ENCODE assay signal across 8 cellular contexts in the genomic region with DNA sequence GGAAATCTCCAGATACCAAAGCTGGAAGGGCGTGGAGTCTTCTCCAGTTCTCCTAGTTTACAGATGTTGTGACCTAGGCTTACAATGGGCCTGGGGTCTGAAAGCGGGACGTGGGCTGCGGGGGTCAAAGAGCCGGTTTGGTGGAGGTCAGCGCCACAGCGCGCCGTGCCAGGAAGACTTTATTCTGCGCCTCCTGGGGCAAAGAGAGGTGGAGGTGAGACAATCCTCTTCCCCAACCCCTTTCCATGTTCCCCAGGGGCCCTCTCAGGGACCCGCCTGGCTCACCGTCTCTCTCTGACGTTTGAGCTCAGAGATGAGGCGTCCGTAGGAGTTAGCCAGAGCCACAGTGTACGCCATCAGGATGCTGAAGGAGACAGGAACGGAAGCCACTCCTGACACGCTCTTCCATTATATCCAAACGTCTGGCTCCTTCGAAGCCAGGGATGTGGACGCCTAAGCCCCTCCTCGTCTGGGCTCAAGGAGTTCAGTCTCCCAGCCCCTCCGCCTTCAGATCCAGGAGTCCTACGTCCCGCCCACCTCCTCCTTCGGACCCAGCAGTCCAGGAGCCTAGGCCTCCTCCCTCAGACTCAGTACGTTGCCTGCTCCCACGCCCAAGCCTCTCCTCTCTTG. TPM values are rescaled to one million over a fixed set of nuclear protein-coding genes. Genes with fewer than 3 reads are reported as not detected.
DNase-seq lines count a peak whose midpoint lies in the region; ATAC-seq and TF ChIP-seq lines count a peak whose summit lies in the region.

No MANE protein-coding gene starts in this region.

- intact Hi-C loops in right lobe of liver (cut with DNase I), result no loop called here

- TF ChIP-seq POLR2A in right lobe of liver (IDR thresholded peaks at IDR 0.05), result no peak
- TF ChIP-seq POLR2A in upper lobe of left lung (IDR thresholded peaks at IDR 0.05), result peak in 2 of 4 donors; percentile 39 to 49

- no peaks in the 10 kb centered on the region for H3K9me3 ChIP-seq in right lobe of liver
- no peaks in the 10 kb centered on the region for H3K9me3 ChIP-seq in upper lobe of left lung

- no peak for ATAC-seq in right lobe of liver
- ATAC-seq in upper lobe of left lung (ENCODE audit: low FRiP score in 2 of 2), result no peak

- H3K27me3 ChIP-seq in right lobe of liver, result no peaks in the 10 kb centered on the region
- no peaks in the 10 kb centered on the region for H3K27me3 ChIP-seq in upper lobe of left lung

- H3K4me3 ChIP-seq in astrocyte of the cerebellum (ENCODE audit: low read depth, low read length) (peak overlapping the region; percentile 67), right lobe of liver (peak overlapping the region; percentile 38 to 49 (median 44)), upper lobe of left lung (peak overlapping the region; percentile 8 to 96 (median 85))

- DNase-seq in NCI-H82 (lab: John Stamatoyannopoulos, UW) (peak; percentile 65), NCI-H82 treated with DMSO at 0.1 percent for 48 hours (lab: John Stamatoyannopoulos, UW; ENCODE audit: unreplicated experiment) (no peak), astrocyte of the cerebellum (ENCODE audit: low read depth) (no peak), right lobe of liver (peak in 1 of 3 donors; percentile 57), upper lobe of left lung (no peak), T-helper 9 cell (no peak)
- DNase-seq in activated CD8-positive, alpha-beta memory T cell treated with anti-CD3 and anti-CD28 coated beads for 24 hours, result no peak

- H3K4me1 ChIP-seq in right lobe of liver (peaks cover 0 to 29% (median 11%) of the 10 kb centered on the region in 4 donors), upper lobe of left lung (peaks cover 44 to 60% (median 48%) of the 10 kb centered on the region in 4 donors)

- in situ Hi-C loops in astrocyte of the cerebellum (cut with HindIII; ENCODE audit: low sequenced_read_pairs), result no loop called here

- TF ChIP-seq RAD21 in Ishikawa (IDR thresholded peaks at IDR 0.05; ENCODE audit: low read depth), result no peak

- WGBS in right lobe of liver (ENCODE audit: insufficient coverage, low coverage, low lambda C conversion rate, missing lambda C conversion rate), result 11% methylated on average over 14 of the region's 28 CpGs
- 5% methylated on average over 11 to 28 of the region's 28 CpGs for WGBS in upper lobe of left lung, 2 donors

- no peak for TF ChIP-seq CTCF in astrocyte of the cerebellum (IDR thresholded peaks at IDR 0.05; ENCODE audit: low read depth, low read length, missing control alignments)
- TF ChIP-seq CTCF in right lobe of liver (IDR thresholded peaks at IDR 0.05), result no peak
- TF ChIP-seq CTCF in upper lobe of left lung (IDR thresholded peaks at IDR 0.05), result no peak

- peak overlapping the region; percentile 11 to 70 (median 62) for H3K27ac ChIP-seq in right lobe of liver
- H3K27ac ChIP-seq in upper lobe of left lung, result peak overlapping the region; percentile 78 to 98 (median 92)

- no peak for TF ChIP-seq EP300 in Ishikawa (IDR thresholded peaks at IDR 0.05; ENCODE audit: borderline replicate concordance)
- TF ChIP-seq EP300 in upper lobe of left lung (IDR thresholded peaks at IDR 0.05), result no peak

- H3K36me3 ChIP-seq in right lobe of liver, result peaks cover 0 to 30% (median 11%) of the 10 kb centered on the region in 4 donors
- peaks cover 0 to 31% (median 26%) of the 10 kb centered on the region in 4 donors for H3K36me3 ChIP-seq in upper lobe of left lung

TF ChIP-seq in Ishikawa, 13 proteins besides CTCF, POLR2A, EP300 and RAD21:
- TF ChIP-seq ZBTB7A (IDR thresholded peaks at IDR 0.05; ENCODE audit: low read depth), result peak; percentile 51; the same call in 1 of the 2 replicates
- TF ChIP-seq, protein P1, sequence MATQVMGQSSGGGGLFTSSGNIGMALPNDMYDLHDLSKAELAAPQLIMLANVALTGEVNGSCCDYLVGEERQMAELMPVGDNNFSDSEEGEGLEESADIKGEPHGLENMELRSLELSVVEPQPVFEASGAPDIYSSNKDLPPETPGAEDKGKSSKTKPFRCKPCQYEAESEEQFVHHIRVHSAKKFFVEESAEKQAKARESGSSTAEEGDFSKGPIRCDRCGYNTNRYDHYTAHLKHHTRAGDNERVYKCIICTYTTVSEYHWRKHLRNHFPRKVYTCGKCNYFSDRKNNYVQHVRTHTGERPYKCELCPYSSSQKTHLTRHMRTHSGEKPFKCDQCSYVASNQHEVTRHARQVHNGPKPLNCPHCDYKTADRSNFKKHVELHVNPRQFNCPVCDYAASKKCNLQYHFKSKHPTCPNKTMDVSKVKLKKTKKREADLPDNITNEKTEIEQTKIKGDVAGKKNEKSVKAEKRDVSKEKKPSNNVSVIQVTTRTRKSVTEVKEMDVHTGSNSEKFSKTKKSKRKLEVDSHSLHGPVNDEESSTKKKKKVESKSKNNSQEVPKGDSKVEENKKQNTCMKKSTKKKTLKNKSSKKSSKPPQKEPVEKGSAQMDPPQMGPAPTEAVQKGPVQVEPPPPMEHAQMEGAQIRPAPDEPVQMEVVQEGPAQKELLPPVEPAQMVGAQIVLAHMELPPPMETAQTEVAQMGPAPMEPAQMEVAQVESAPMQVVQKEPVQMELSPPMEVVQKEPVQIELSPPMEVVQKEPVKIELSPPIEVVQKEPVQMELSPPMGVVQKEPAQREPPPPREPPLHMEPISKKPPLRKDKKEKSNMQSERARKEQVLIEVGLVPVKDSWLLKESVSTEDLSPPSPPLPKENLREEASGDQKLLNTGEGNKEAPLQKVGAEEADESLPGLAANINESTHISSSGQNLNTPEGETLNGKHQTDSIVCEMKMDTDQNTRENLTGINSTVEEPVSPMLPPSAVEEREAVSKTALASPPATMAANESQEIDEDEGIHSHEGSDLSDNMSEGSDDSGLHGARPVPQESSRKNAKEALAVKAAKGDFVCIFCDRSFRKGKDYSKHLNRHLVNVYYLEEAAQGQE (IDR thresholded peaks at IDR 0.05; ENCODE audit: low read depth), result no peak

RNA-seq across cellular contexts. Expression of a gene that starts 0.8 kb away (rescaled TPM):
- total RNA-seq in right lobe of liver, result 1 to 10 TPM; 1.2 to 3.5 (median 3.2) TPM
- total RNA-seq in upper lobe of left lung, result 10 to 100 TPM in 3 of 6 donors, 1 to 10 TPM in 3; 8.5 to 16.8 (median 9.4) TPM

RNA-seq across cellular contexts. Expression of a gene that starts 12.7 kb away (rescaled TPM):
- 1 to 10 TPM in 3 of 6 experiments, under 1 TPM in 3; 0.18 to 2.4 (median 1.1) TPM for total RNA-seq in right lobe of liver
- total RNA-seq in upper lobe of left lung, result 100 to 1,000 TPM in 1 of 6 donors, 10 to 100 TPM in 5; 35.7 to 116 (median 48.5) TPM

RNA-seq across cellular contexts. Expression of a gene that starts 22.7 kb away (rescaled TPM):
- total RNA-seq in right lobe of liver (10 to 100 TPM in 5 of 6 experiments, 1 to 10 TPM in 1; 7.1 to 21.6 (median 15.5) TPM), upper lobe of left lung (10 to 100 TPM; 18.8 to 65.0 (median 36.6) TPM)

RNA-seq across cellular contexts. Expression of a gene that starts 29.1 kb away (rescaled TPM):
- 10 to 100 TPM; 26.6 to 57.7 (median 32.9) TPM for total RNA-seq in right lobe of liver
- total RNA-seq in upper lobe of left lung, result 100 to 1,000 TPM in 1 of 6 donors, 10 to 100 TPM in 5; 43.7 to 121 (median 75.4) TPM

RNA-seq across cellular contexts. Expression of a gene that starts 30.8 kb away (rescaled TPM):
- total RNA-seq in right lobe of liver (10 to 100 TPM; 11.8 to 31.9 (median 17.9) TPM), upper lobe of left lung (10 to 100 TPM; 43.2 to 78.4 (median 49.7) TPM)

Comparison
In these comparisons a context has a peak if more than half of its experiments do, and no peak if none do; other contexts are left out.
1. RNA of a gene that starts 12.7 kb away (total RNA-seq): 35.7 to 116 TPM in upper lobe of left lung; 0.18 to 2.4 TPM in right lobe of liver; every median in the first group is over 10 times any median in the second.
2. Peak in every context shown above with its lines, with median percentiles within 50 percentile points of each other: H3K4me3 ChIP-seq.